23 cellular contexts compared by ENCODE assay signal in the genomic region with DNA sequence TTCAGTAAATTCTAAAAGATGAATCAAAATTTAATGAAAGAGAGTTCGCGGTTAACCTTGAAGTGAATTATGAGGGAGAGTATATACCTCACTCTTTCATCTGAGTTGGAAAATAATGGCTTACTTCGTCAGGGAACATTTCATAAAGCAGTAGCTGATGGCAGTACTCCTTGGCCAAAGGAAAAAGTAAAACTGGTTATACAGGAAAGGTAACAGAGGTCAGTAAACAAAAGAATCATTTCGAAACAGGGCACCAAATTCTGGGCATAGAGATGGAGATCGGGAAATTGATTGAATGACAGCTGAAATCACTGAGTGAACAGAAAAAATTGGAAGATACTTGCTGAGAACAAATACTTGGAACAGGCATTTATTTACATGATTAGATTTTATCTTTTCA.
"Had no signal": no experiment of that assay in that cellular context is flagged by ENCODE, and none has a peak within 500 bp of the region (broad histone marks: within the 10 kb centered on the region; RNA-seq: fewer than 3 reads in every experiment).

No MANE protein-coding gene starts in this region.

- H3K4me1 ChIP-seq: adrenal gland, breast epithelium, esophagus squamous epithelium, heart right ventricle, stomach had no signal

- H3K9me3 ChIP-seq: adrenal gland, breast epithelium, esophagus squamous epithelium, heart right ventricle, ovary, stomach, thoracic aorta had no signal

- H3K27ac ChIP-seq: adrenal gland, breast epithelium, esophagus squamous epithelium, heart right ventricle, ovary, stomach, thoracic aorta had no signal

- DNase-seq: activated B cell treated with CpG ODN at 0.5 μM for 24 hours; activated CD4-positive, alpha-beta memory T cell treated with anti-CD3 and anti-CD28 coated beads for 36 hours; activated CD4-positive, alpha-beta T cell treated with anti-CD3 and anti-CD28 coated beads for 4 hours; activated gamma-delta T cell treated with Interleukin-2 at 50 U/mL for 16 hours; activated T-cell treated with anti-CD3 and anti-CD28 coated beads for 4 hours; adrenal gland; cerebellar nuclear complex; effector CD8-positive, alpha-beta T cell; esophagus squamous epithelium; heart right ventricle; immature natural killer cell; kidney glomerular epithelial cell; left ventricle myocardium superior; natural killer cell; ovary; stimulated activated CD4-positive, alpha-beta T cell treated with anti-CD3 and anti-CD28 coated beads, Interleukin-4, amount 100 ng/mL, for 24 hours; stomach; T-helper 2 cell had no signal

- H3K27me3 ChIP-seq: adrenal gland, breast epithelium, esophagus squamous epithelium, heart right ventricle, ovary, stomach had no signal

- H3K36me3 ChIP-seq: adrenal gland, breast epithelium, esophagus squamous epithelium, heart right ventricle, ovary, stomach, thoracic aorta had no signal

- ATAC-seq: activated naive CD4-positive, alpha-beta T cell treated with anti-CD3 and anti-CD28 coated beads, Interleukin-2, amount 50 U/mL, for 72 hours; heart right ventricle; left ventricle myocardium superior; natural killer cell; sciatic nerve; stimulated activated effector memory CD8-positive, alpha-beta T cell treated with anti-CD3 and anti-CD28 coated beads, Interleukin-12 subunit alpha, Interleukin-12 subunit beta, amount 100 ng/mL, for 72 hours had no signal

- H3K4me3 ChIP-seq: adrenal gland, breast epithelium, esophagus squamous epithelium, heart right ventricle, ovary, stomach, thoracic aorta had no signal
